ENCODE assay signal across 1 cellular context in the genomic region with DNA sequence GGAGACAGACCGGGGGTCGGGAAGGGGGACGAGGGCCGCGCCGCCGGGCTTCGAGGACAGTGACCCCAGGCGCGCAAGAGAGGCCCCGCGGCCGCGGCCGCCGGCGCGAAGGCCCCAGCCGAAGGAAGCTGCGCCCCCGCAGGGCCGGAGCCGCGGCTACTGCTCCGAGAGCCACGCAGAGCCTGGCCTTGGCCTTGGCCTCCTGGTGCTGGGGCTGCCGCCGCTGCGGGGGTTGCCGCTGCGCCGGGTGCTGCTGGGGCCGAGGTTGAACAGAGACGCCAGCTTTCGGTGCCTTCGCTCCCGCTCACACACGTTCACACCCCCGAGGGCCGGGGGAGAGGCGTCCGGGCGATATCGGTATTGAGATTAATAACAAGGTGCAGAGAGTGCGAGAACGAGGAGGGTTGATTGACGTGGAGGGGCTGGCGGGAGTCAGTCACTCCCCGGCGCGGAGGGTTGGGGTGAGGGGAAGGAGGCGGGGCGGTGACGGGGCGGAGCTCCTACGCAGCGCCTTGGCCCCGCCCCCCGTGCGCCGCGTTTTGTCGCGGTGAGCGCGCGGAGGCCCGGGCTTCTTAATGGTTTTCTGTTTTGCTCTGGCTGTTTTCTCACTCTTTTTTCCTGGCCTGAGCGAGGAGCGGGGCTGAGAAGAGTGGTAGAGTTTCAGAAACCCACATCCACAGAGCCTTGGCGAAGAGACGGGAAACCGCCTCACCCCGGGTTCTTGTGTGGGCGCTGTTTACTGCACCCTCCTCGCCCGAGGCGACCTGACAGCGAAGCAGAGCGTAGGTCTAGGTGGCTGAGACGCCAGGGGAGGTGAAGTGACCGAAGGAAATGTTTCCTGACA.
TF ChIP-seq lines count a peak whose summit lies in the region.

No MANE protein-coding gene starts in this region.

TF ChIP-seq in Ishikawa, 13 proteins besides CTCF, POLR2A, EP300 and RAD21:
- TF ChIP-seq, protein P1, sequence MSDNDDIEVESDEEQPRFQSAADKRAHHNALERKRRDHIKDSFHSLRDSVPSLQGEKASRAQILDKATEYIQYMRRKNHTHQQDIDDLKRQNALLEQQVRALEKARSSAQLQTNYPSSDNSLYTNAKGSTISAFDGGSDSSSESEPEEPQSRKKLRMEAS (IDR thresholded peaks at IDR 0.05) = peak; percentile 41; the same call in 1 of the 2 replicates
- TF ChIP-seq EGR1 (IDR thresholded peaks at IDR 0.05) (peak; percentile 56; the same call in 1 of the 2 replicates), TCF12 (IDR thresholded peaks at IDR 0.05; ENCODE audit: low read depth) (0 out of 2 replicates have a peak, but pooled peaks have one; percentile 12), NFIC (IDR thresholded peaks at IDR 0.05) (no peak), YY1 (IDR thresholded peaks at IDR 0.05; ENCODE audit: low read depth) (0 out of 2 replicates have a peak, but pooled peaks have one; percentile 32), ZBTB7A (IDR thresholded peaks at IDR 0.05; ENCODE audit: low read depth) (no peak), REST (IDR thresholded peaks at IDR 0.05; ENCODE audit: low read depth) (no peak), TAF1 (IDR thresholded peaks at IDR 0.05; ENCODE audit: low read depth) (peak; percentile 69), FOXM1 (IDR thresholded peaks at IDR 0.05; ENCODE audit: borderline replicate concordance, low read depth) (no peak), CEBPB (IDR thresholded peaks at IDR 0.05) (no peak), TEAD4 (IDR thresholded peaks at IDR 0.05) (0 out of 2 replicates have a peak, but pooled peaks have one; percentile 2), CREB1 (IDR thresholded peaks at IDR 0.05; ENCODE audit: low read depth) (0 out of 2 replicates have a peak, but pooled peaks have one; percentile 11)
- TF ChIP-seq, protein P2, sequence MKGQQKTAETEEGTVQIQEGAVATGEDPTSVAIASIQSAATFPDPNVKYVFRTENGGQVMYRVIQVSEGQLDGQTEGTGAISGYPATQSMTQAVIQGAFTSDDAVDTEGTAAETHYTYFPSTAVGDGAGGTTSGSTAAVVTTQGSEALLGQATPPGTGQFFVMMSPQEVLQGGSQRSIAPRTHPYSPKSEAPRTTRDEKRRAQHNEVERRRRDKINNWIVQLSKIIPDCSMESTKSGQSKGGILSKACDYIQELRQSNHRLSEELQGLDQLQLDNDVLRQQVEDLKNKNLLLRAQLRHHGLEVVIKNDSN (IDR thresholded peaks at IDR 0.05) = no peak
